Comparison of ENCODE assay signal across 8 cellular contexts in the genomic region with DNA sequence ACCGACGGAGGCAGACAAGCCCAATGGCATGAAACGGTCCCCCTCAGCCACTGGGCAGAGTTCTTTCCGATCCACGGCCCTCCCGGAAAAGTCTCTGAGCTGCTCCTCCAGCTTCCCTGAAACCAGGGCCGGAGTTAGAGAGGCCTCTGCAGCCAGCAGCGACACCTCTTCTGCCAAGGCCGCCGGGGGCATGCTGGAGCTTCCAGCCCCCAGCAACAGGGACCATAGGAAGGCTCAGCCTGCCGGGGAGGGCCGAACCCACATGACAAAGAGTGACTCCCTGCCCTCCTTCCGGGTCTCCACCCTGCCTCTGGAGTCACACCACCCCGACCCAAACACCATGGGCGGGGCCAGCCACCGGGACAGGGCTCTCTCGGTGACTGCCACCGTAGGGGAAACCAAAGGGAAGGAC. TPM values are rescaled to one million over a fixed set of nuclear protein-coding genes. Genes with fewer than 3 reads are reported as not detected.
A peak's percentile ranks its signal among the peaks of the same experiment; 100 is the strongest.
DNase-seq lines count a peak whose midpoint lies in the region; ATAC-seq and TF ChIP-seq lines count a peak whose summit lies in the region.

No MANE protein-coding gene starts in this region.

- H3K27me3 ChIP-seq in HUES64 (ENCODE audit: insufficient read depth, low read length), result no peaks in the 10 kb centered on the region

- H3K27ac ChIP-seq in HUES64 (ENCODE audit: low read depth, low read length), result 0 out of 2 replicates have a peak overlapping the region, but pooled peaks have one; percentile 38
- peak overlapping the region in 20 of 21 experiments; percentile 73 to 99 (median 86) for H3K27ac ChIP-seq in skin epidermis

- H3K9ac ChIP-seq in HUES64 (ENCODE audit: low read depth, low read length), result peak overlapping the region; percentile 39

- DNase-seq in GM20000 (ENCODE audit: low spot score) (peak; percentile 40), activated T-cell treated with anti-CD3 and anti-CD28 coated beads for 4 hours (peak; percentile 44), Right ventricle myocardium inferior (ENCODE audit: missing footprints) (peak; percentile 83), NCI-H69 (lab: John Stamatoyannopoulos, UW) (no peak), SIG-M5 treated with dmso at 0.1 percent for 504 hours (lab: John Stamatoyannopoulos, UW; ENCODE audit: unreplicated experiment) (no peak), GF-D8 (lab: John Stamatoyannopoulos, UW) (no peak)

- no peak for TF ChIP-seq CTCF in GM20000 (IDR thresholded peaks at IDR 0.05; ENCODE audit: extremely low read depth, missing control alignments)

- no peaks in the 10 kb centered on the region for H3K9me3 ChIP-seq in HUES64 (ENCODE audit: insufficient read depth, low read depth, low read length)

- peak; percentile 56 for ATAC-seq in Right ventricle myocardium inferior

- intact Hi-C loops in Right ventricle myocardium inferior (cut with DNase I), result no loop called here

- peaks cover 13% of the 10 kb centered on the region; the same call in 1 of the 2 replicates for H3K4me1 ChIP-seq in HUES64 (ENCODE audit: insufficient read depth, low read length)

- no peaks in the 10 kb centered on the region for H3K36me3 ChIP-seq in HUES64 (ENCODE audit: insufficient read depth, low read length)

- WGBS in HUES64, result 61% methylated on average over 18 of the region's 18 CpGs

- H3K4me3 ChIP-seq in HUES64 (ENCODE audit: low read length), result 0 out of 2 replicates have a peak overlapping the region, but pooled peaks have one; percentile 13
- peak overlapping the region; percentile 4 to 36 (median 17) for H3K4me3 ChIP-seq in skin epidermis

RNA-seq across cellular contexts. Expression of a gene that starts 30.1 kb away (rescaled TPM):
- not detected for polyA plus RNA-seq in HUES64 (2013, experiment 1 of 2)
- polyA plus RNA-seq in HUES64 (2013, experiment 2 of 2), result not detected
- 1.6 TPM for total RNA-seq in Right ventricle myocardium inferior

Comparison
In these comparisons a context has a peak if more than half of its experiments do, and no peak if none do; other contexts are left out.
1. DNase-seq: peak in GM20000 (single experiment), activated T-cell treated with anti-CD3 and anti-CD28 coated beads for 4 hours (single experiment) and Right ventricle myocardium inferior (single experiment); none in NCI-H69 (single experiment), SIG-M5 treated with dmso at 0.1 percent for 504 hours (single experiment) and GF-D8 (single experiment).